1 cellular context compared by ENCODE assay signal in genomic region chr10:113273877-113274829, GRCh38.
TF ChIP-seq lines count a peak whose summit lies in the region.

No MANE protein-coding gene starts in this region.

TF ChIP-seq in IMR-90, 13 proteins besides CTCF, POLR2A, EP300 and RAD21:
- TF ChIP-seq USF2 (IDR thresholded peaks at IDR 0.05; ENCODE audit: low read depth, low read length) (no peak), RFX5 (IDR thresholded peaks at IDR 0.05; ENCODE audit: low read depth, low read length) (no peak), CEBPB (IDR thresholded peaks at IDR 0.05; ENCODE audit: low read depth, low read length) (no peak), FOS (IDR thresholded peaks at IDR 0.05; ENCODE audit: low read depth, low read length) (no peak), MAZ (IDR thresholded peaks at IDR 0.05; ENCODE audit: borderline replicate concordance, low read depth, low read length) (no peak), SMC3 (IDR thresholded peaks at IDR 0.05; ENCODE audit: low read depth, low read length) (no peak), MXI1 (IDR thresholded peaks at IDR 0.05; ENCODE audit: borderline replicate concordance, low read depth, low read length) (no peak), BHLHE40 (IDR thresholded peaks at IDR 0.05; ENCODE audit: low read depth, low read length) (no peak), MAFK (IDR thresholded peaks at IDR 0.05; ENCODE audit: low read depth, low read length) (no peak), ELK1 (IDR thresholded peaks at IDR 0.05; ENCODE audit: borderline replicate concordance, low read depth, low read length) (no peak), NFE2L2 (IDR thresholded peaks at IDR 0.05; ENCODE audit: low read depth, low read length) (no peak), RCOR1 (IDR thresholded peaks at IDR 0.05; ENCODE audit: insufficient replicate concordance, low read length) (no peak), CHD1 (IDR thresholded peaks at IDR 0.05; ENCODE audit: low read depth, low read length) (no peak)
